Comparison of ENCODE assay signal across 23 cellular contexts in the genomic region with DNA sequence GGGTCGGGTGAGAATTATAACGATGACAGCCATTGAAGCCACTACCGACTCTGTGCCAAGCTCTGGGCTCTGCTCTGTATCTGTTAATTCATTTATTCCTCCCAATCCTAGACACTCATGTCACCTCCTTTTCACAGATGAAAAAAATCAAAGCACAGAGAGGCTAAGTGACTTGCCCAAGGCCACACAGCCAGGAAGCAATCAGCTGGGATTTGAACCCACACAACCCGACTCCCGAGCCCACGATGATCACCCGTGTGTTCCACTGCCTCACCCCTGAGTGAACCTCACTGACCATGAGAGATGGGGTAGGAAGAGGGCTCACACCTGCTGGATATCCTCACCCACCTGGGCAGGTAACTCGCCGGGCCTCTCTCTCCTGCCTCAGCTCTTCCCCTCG. TPM values are rescaled to one million over a fixed set of nuclear protein-coding genes. Genes with fewer than 3 reads are reported as not detected.
DNase-seq lines count a peak whose midpoint lies in the region; ATAC-seq, FAIRE-seq and TF ChIP-seq lines count a peak whose summit lies in the region.
"Had no signal": no experiment of that assay in that cellular context is flagged by ENCODE, and none has a peak within 500 bp of the region (broad histone marks: within the 10 kb centered on the region; RNA-seq: fewer than 3 reads in every experiment).

No MANE protein-coding gene starts in this region.

- H3K4me2 ChIP-seq in HepG2 (ENCODE audit: low read depth, low read length) (no peak overlapping the region), K562 (ENCODE audit: insufficient read depth, low read length) (no peak overlapping the region)
- H3K4me2 ChIP-seq: BLaER1 had no signal

- TF ChIP-seq RAD21 in HepG2 (CRISPR knock-in tag; IDR thresholded peaks at IDR 0.05) (no peak), K562 (CRISPR knock-in tag; conservative IDR thresholded peaks at IDR 0.05 in 1 of 2, IDR thresholded peaks at IDR 0.05 in 1 of 2) (no peak)

- DNase-seq in HepG2 (ENCODE audit: low spot score): no peak
- no peak for DNase-seq in right lobe of liver
- DNase-seq in K562 (ENCODE audit: extremely low read depth in 1 of 4, low spot score in 3 of 4): no peak
- DNase-seq in NCI-H2171 treated with DMSO at 0.1 percent for 48 hours (lab: John Stamatoyannopoulos, UW): no peak
- no peak for DNase-seq in breast epithelium (ENCODE audit: low spot score in 2 of 2)
- DNase-seq: ACHN; BE2C; C1 segment of cervical spinal cord; CD4-positive, alpha-beta memory T cell; CD4-positive, CD25-positive, alpha-beta regulatory T cell; CD8-positive, alpha-beta memory T cell; COR-L47; DMS 273 treated with DMSO at 0.1 percent for 48 hours; DMS153; DMS53; DMS79; DND-41; GF-D8 had no signal

- H3K79me2 ChIP-seq in HepG2 (ENCODE audit: insufficient read depth, low read length) (no peaks in the 10 kb centered on the region), K562 (ENCODE audit: control insufficient read depth, insufficient read depth, low read length) (no peaks in the 10 kb centered on the region)

- H3K27me3 ChIP-seq in HepG2 (ENCODE audit: control insufficient read depth in 1 of 2, insufficient read depth in 2 of 2, low read length in 2 of 2) (peaks cover 2 to 4% of the 10 kb centered on the region in 2 experiments; a peak in 3 of 5 replicates), right lobe of liver (no peaks in the 10 kb centered on the region), K562 (ENCODE audit: control insufficient read depth in 2 of 2, insufficient read depth in 2 of 2, low read length in 2 of 2) (peaks cover 0 to 8% of the 10 kb centered on the region in 2 experiments; a peak in 1 of 5 replicates), breast epithelium (no peaks in the 10 kb centered on the region)
- H3K27me3 ChIP-seq: BE2C, BLaER1 had no signal

- no peak for FAIRE-seq in HepG2 (lab: Jason Lieb, UNC)
- FAIRE-seq in K562 (lab: Jason Lieb, UNC): no peak
- FAIRE-seq: G401.6, GM12891, GM19239 had no signal

- H3K9me3 ChIP-seq in HepG2 (ENCODE audit: low read length) (no peaks in the 10 kb centered on the region), right lobe of liver (no peaks in the 10 kb centered on the region), K562 (replicated peaks; ENCODE audit: control insufficient read depth, insufficient read depth, low read depth, low read length) (no peaks in the 10 kb centered on the region; the same call in 1 of the 2 replicates), breast epithelium (no peaks in the 10 kb centered on the region)
- H3K9me3 ChIP-seq: BE2C had no signal

- CTCF ChIA-PET in HepG2 (lab: Yijun Ruan, JAX; ENCODE audit: low intra/inter-chr PET ratio, low total read pairs) (no interaction called here), K562 (lab: Yijun Ruan, JAX; ENCODE audit: low intra/inter-chr PET ratio) (no interaction called here)

- TF ChIP-seq POLR2A in HepG2 (IDR thresholded peaks at IDR 0.05; ENCODE audit: insufficient read depth in 1 of 2, low read depth in 2 of 2, low read length in 2 of 2) (no peak), right lobe of liver (IDR thresholded peaks at IDR 0.05) (no peak), K562 (conservative IDR thresholded peaks at IDR 0.05) (no peak), breast epithelium (IDR thresholded peaks at IDR 0.05) (no peak)

- H2AFZ ChIP-seq in HepG2 (ENCODE audit: low read length) (no peak overlapping the region), K562 (ENCODE audit: low read depth, low read length) (no peak overlapping the region)

- TF ChIP-seq EP300 in HepG2 (IDR thresholded peaks at IDR 0.05; ENCODE audit: low read depth in 2 of 2, low read length in 2 of 2) (no peak), HepG2 (CRISPR knock-in tag; IDR thresholded peaks at IDR 0.05; ENCODE audit: borderline replicate concordance) (no peak), K562 (IDR thresholded peaks at IDR 0.05; ENCODE audit: low read length) (no peak)

- H3K27ac ChIP-seq in HepG2 (ENCODE audit: extremely low read length, insufficient read depth, low read length) (no peak overlapping the region), right lobe of liver (no peak overlapping the region), K562 (ENCODE audit: extremely low read depth, low read depth, low read length) (no peak overlapping the region), breast epithelium (no peak overlapping the region)
- H3K27ac ChIP-seq: 22Rv1, BLaER1 had no signal

- WGBS in HepG2 (ENCODE audit: low lambda C conversion rate): 55% methylated on average over 10 of the region's 10 CpGs
- 84% methylated on average over 4 of the region's 10 CpGs for WGBS in right lobe of liver (ENCODE audit: insufficient coverage, low coverage, low lambda C conversion rate, missing lambda C conversion rate)
- 16% methylated on average over 8 of the region's 10 CpGs for WGBS in K562 (ENCODE audit: insufficient coverage, low coverage, missing lambda C conversion rate)

- H3K9ac ChIP-seq in HepG2 (ENCODE audit: insufficient read depth, low read depth, low read length) (no peak overlapping the region), K562 (ENCODE audit: insufficient read depth in 1 of 2, low read depth in 2 of 2, low read length in 2 of 2) (peak overlapping the region in 1 of 2 experiments; percentile 74; a peak in 1 of 4 replicates)
- H3K9ac ChIP-seq: BLaER1 had no signal

- H4K20me1 ChIP-seq in HepG2 (ENCODE audit: insufficient read depth, low read length) (no peaks in the 10 kb centered on the region), K562 (replicated peaks; ENCODE audit: control insufficient read depth, insufficient read depth, low read length) (no peaks in the 10 kb centered on the region)
- H4K20me1 ChIP-seq: BLaER1 had no signal

- no peak overlapping the region for H3K4me3 ChIP-seq in HepG2 (replicated peaks in 1 of 3; ENCODE audit: insufficient read depth in 1 of 3, low read depth in 2 of 3, low read length in 3 of 3)
- no peak overlapping the region for H3K4me3 ChIP-seq in right lobe of liver
- no peak overlapping the region for H3K4me3 ChIP-seq in K562
- no peak overlapping the region for H3K4me3 ChIP-seq in breast epithelium
- H3K4me3 ChIP-seq: BLaER1 had no signal

- intact Hi-C loops in HepG2 (cut with micrococcal nuclease; ENCODE audit: unreplicated experiment): no loop called here
- intact Hi-C loops in right lobe of liver (cut with DNase I): no loop called here
- intact Hi-C loops in K562 (cut with micrococcal nuclease): no loop called here
- intact Hi-C loops in breast epithelium (cut with DNase I; ENCODE audit: low total_unique reads): no loop called here

- no peak for TF ChIP-seq CTCF in HepG2 (CRISPR knock-in tag; IDR thresholded peaks at IDR 0.05)
- TF ChIP-seq CTCF in right lobe of liver (IDR thresholded peaks at IDR 0.05): no peak
- no peak for TF ChIP-seq CTCF in K562 (IDR thresholded peaks at IDR 0.05 in 2 of 3, conservative IDR thresholded peaks at IDR 0.05 in 1 of 3; ENCODE audit: insufficient read depth in 2 of 3, low read depth in 1 of 3, low read length in 3 of 3)
- TF ChIP-seq CTCF in breast epithelium (IDR thresholded peaks at IDR 0.05): no peak

- no TSS peak for BruUV-seq in HepG2 (replicated peaks; lab: Mats Ljungman, UMichigan)
- no TSS peak for BruUV-seq in K562 (replicated peaks; lab: Mats Ljungman, UMichigan)

- in situ Hi-C loops in HepG2 (cut with HindIII; ENCODE audit: extremely low pct_ligation_motif_present, low pct_unique_long_range_greater_than_20kb): no loop called here
- in situ Hi-C loops in K562 (cut with MboI): no loop called here

- POLR2A ChIA-PET in HepG2 (lab: Yijun Ruan, JAX): no interaction called here
- POLR2A ChIA-PET in K562 (lab: Yijun Ruan, JAX): interaction anchor here (2.3 kb wide), 1 partner anchor 13 kb away, joined by 8 read pairs; no protein-coding TSS in a partner anchor

- no peaks in the 10 kb centered on the region for H3K9me1 ChIP-seq in K562 (ENCODE audit: control insufficient read depth, insufficient read depth, low read length)

- H3K4me1 ChIP-seq in HepG2 (ENCODE audit: insufficient read depth, low read length) (peaks cover 9% of the 10 kb centered on the region), right lobe of liver (no peaks in the 10 kb centered on the region), K562 (replicated peaks in 1 of 2; ENCODE audit: control insufficient read depth in 2 of 2, insufficient read depth in 2 of 2, low read length in 2 of 2) (no peaks in the 10 kb centered on the region; a peak in 2 of 5 replicates), breast epithelium (no peaks in the 10 kb centered on the region)
- H3K4me1 ChIP-seq: BE2C, BLaER1 had no signal

- H3K36me3 ChIP-seq in HepG2 (replicated peaks in 1 of 2; ENCODE audit: control insufficient read depth in 1 of 2, insufficient read depth in 2 of 2, low read length in 2 of 2): no peaks in the 10 kb centered on the region
- no peaks in the 10 kb centered on the region for H3K36me3 ChIP-seq in right lobe of liver
- no peaks in the 10 kb centered on the region for H3K36me3 ChIP-seq in K562 (ENCODE audit: control insufficient read depth, insufficient read depth, low read length)
- H3K36me3 ChIP-seq in breast epithelium: no peaks in the 10 kb centered on the region
- H3K36me3 ChIP-seq: BE2C, BLaER1 had no signal

- ATAC-seq in HepG2 (no peak), right lobe of liver (no peak), K562 (no peak)

RNA-seq across cellular contexts. Expression of a gene that starts 40.1 kb away (rescaled TPM):
- total RNA-seq in HepG2 (2016; rRNA removed; fragmentation: Illumina TruSeq; extraction: Trizol): 11.9 and 13.9 TPM in 2 replicates
- 5.7 and 5.9 TPM in 2 replicates for total RNA-seq in HepG2 (2016; cell fraction: cytosol; rRNA removed; fragmentation: Illumina TruSeq; extraction: Trizol; ENCODE audit: low read depth)
- total RNA-seq in HepG2 (2016; cell fraction: insoluble cytoplasmic fraction; rRNA removed; fragmentation: Illumina TruSeq; extraction: Trizol): 12.2 and 15.6 TPM in 2 replicates
- total RNA-seq in HepG2 (2016; cell fraction: membrane; rRNA removed; fragmentation: Illumina TruSeq; extraction: Trizol): 14.1 and 14.5 TPM in 2 replicates
- 10.8 and 11.0 TPM in 2 replicates for total RNA-seq in HepG2 (2016; cell fraction: nucleus; rRNA removed; fragmentation: Illumina TruSeq; extraction: Trizol)
- polyA plus RNA-seq in HepG2 (2011; rRNA removed): 5.8 and 5.9 TPM in 2 replicates
- polyA plus RNA-seq in HepG2 (2011; cell fraction: cytosol; rRNA removed): 4.4 and 5.0 TPM in 2 replicates
- 8.9 and 10.0 TPM in 2 replicates for polyA plus RNA-seq in HepG2 (2011; cell fraction: nucleus; rRNA removed)
- 4.4 and 4.7 TPM in 2 replicates for polyA plus RNA-seq in HepG2 (2012)
- 0.80 and 1.1 TPM in 2 replicates for polyA plus RNA-seq in HepG2 (2016; cell fraction: cytosol; fragmentation: Illumina TruSeq; extraction: Trizol; ENCODE audit: low read depth)
- polyA plus RNA-seq in HepG2 (2016; cell fraction: insoluble cytoplasmic fraction; fragmentation: Illumina TruSeq; extraction: Trizol; ENCODE audit: low read depth): 11.9 and 12.5 TPM in 2 replicates
- 2.0 and 2.1 TPM in 2 replicates for polyA plus RNA-seq in HepG2 (2016; cell fraction: membrane; fragmentation: Illumina TruSeq; extraction: Trizol; ENCODE audit: low read depth)
- polyA plus RNA-seq in HepG2 (2016; cell fraction: nucleus; fragmentation: Illumina TruSeq; extraction: Trizol; ENCODE audit: insufficient read depth, low read depth): 11.9 and 14.0 TPM in 2 replicates
- 11.5 and 34.6 TPM in 2 replicates for polyA minus RNA-seq in HepG2 (2011; rRNA and poly(A)+ RNA removed; ENCODE audit: low replicate concordance)
- 3.4 and 7.7 TPM in 2 replicates for polyA minus RNA-seq in HepG2 (2011; cell fraction: cytosol; rRNA and poly(A)+ RNA removed)
- 13.1 and 17.5 TPM in 2 replicates for polyA minus RNA-seq in HepG2 (2011; cell fraction: nucleus; rRNA and poly(A)+ RNA removed)
- total RNA-seq in right lobe of liver: 1 to 10 TPM; 3.1 to 6.0 (median 3.6) TPM
- 62.3 and 79.4 TPM in 2 replicates for total RNA-seq in K562 (2011; cell fraction: chromatin; rRNA removed; ENCODE audit: low replicate concordance)
- total RNA-seq in K562 (2011; cell fraction: nucleolus; rRNA removed): 43.7 and 50.0 TPM in 2 replicates
- total RNA-seq in K562 (2011; cell fraction: nucleoplasm; rRNA removed): 58.1 and 66.7 TPM in 2 replicates
- 24.0 and 27.6 TPM in 2 replicates for total RNA-seq in K562 (2014; rRNA removed)
- 31.0 and 31.6 TPM in 2 replicates for total RNA-seq in K562 (2014; rRNA removed; fragmentation: Illumina TruSeq; extraction: Trizol)
- total RNA-seq in K562 (2015; rRNA removed; fragmentation: Illumina TruSeq; extraction: Trizol): 30.8 and 32.0 TPM in 2 replicates
- 28.5 and 33.9 TPM in 2 replicates for total RNA-seq in K562 (2021)
- 20.8 and 27.9 TPM in 2 replicates for polyA plus RNA-seq in K562 (2011; rRNA removed)
- polyA plus RNA-seq in K562 (2011; cell fraction: cytosol; rRNA removed): 13.4 TPM in 2 replicates
- 34.3 and 42.1 TPM in 2 replicates for polyA plus RNA-seq in K562 (2011; cell fraction: nucleus; rRNA removed)
- 15.3 and 16.4 TPM in 2 replicates for polyA plus RNA-seq in K562 (2012)
- polyA plus RNA-seq in K562 (2014; fragmentation: Illumina TruSeq; extraction: Trizol): 26.1 and 30.0 TPM in 2 replicates
- 10 to 100 TPM in 1 of 2 experiments, 1 to 10 TPM in 1; 8.2 to 34.0 TPM for polyA plus RNA-seq in K562 (2014; fragmentation: Nextera tagmentation; extraction: Ambion mirVana)
- polyA plus RNA-seq in K562 (2014; rRNA removed): 19.2 and 19.7 TPM in 2 replicates
- 39.3 and 45.2 TPM in 2 replicates for polyA minus RNA-seq in K562 (2011; rRNA and poly(A)+ RNA removed)
- 11.9 and 21.9 TPM in 2 replicates for polyA minus RNA-seq in K562 (2011; cell fraction: cytosol; rRNA and poly(A)+ RNA removed)
- polyA minus RNA-seq in K562 (2011; cell fraction: nucleus; rRNA and poly(A)+ RNA removed): 21.1 and 29.0 TPM in 2 replicates
- total RNA-seq in breast epithelium: 10 to 100 TPM in 2 of 3 donors, 1 to 10 TPM in 1; 7.8 to 15.5 (median 12.1) TPM

RNA-seq across cellular contexts. Expression of a gene that starts 40.8 kb away (rescaled TPM):
- total RNA-seq in HepG2 (2016; rRNA removed; fragmentation: Illumina TruSeq; extraction: Trizol): 25.6 and 28.3 TPM in 2 replicates
- total RNA-seq in HepG2 (2016; cell fraction: cytosol; rRNA removed; fragmentation: Illumina TruSeq; extraction: Trizol; ENCODE audit: low read depth): 10.4 and 11.6 TPM in 2 replicates
- total RNA-seq in HepG2 (2016; cell fraction: insoluble cytoplasmic fraction; rRNA removed; fragmentation: Illumina TruSeq; extraction: Trizol): 22.9 and 27.1 TPM in 2 replicates
- total RNA-seq in HepG2 (2016; cell fraction: membrane; rRNA removed; fragmentation: Illumina TruSeq; extraction: Trizol): 18.0 and 21.0 TPM in 2 replicates
- total RNA-seq in HepG2 (2016; cell fraction: nucleus; rRNA removed; fragmentation: Illumina TruSeq; extraction: Trizol): 20.3 and 23.2 TPM in 2 replicates
- 16.8 and 23.8 TPM in 2 replicates for polyA plus RNA-seq in HepG2 (2011; rRNA removed)
- polyA plus RNA-seq in HepG2 (2011; cell fraction: cytosol; rRNA removed): 12.1 and 17.8 TPM in 2 replicates
- 31.8 and 34.6 TPM in 2 replicates for polyA plus RNA-seq in HepG2 (2011; cell fraction: nucleus; rRNA removed)
- polyA plus RNA-seq in HepG2 (2012): 21.1 and 21.2 TPM in 2 replicates
- 11.8 and 13.6 TPM in 2 replicates for polyA plus RNA-seq in HepG2 (2016; cell fraction: cytosol; fragmentation: Illumina TruSeq; extraction: Trizol; ENCODE audit: low read depth)
- polyA plus RNA-seq in HepG2 (2016; cell fraction: insoluble cytoplasmic fraction; fragmentation: Illumina TruSeq; extraction: Trizol; ENCODE audit: low read depth): 33.2 and 33.9 TPM in 2 replicates
- 15.6 and 18.4 TPM in 2 replicates for polyA plus RNA-seq in HepG2 (2016; cell fraction: membrane; fragmentation: Illumina TruSeq; extraction: Trizol; ENCODE audit: low read depth)
- polyA plus RNA-seq in HepG2 (2016; cell fraction: nucleus; fragmentation: Illumina TruSeq; extraction: Trizol; ENCODE audit: insufficient read depth, low read depth): 26.8 and 29.2 TPM in 2 replicates
- 15.7 and 37.7 TPM in 2 replicates for polyA minus RNA-seq in HepG2 (2011; rRNA and poly(A)+ RNA removed; ENCODE audit: low replicate concordance)
- polyA minus RNA-seq in HepG2 (2011; cell fraction: cytosol; rRNA and poly(A)+ RNA removed): 4.7 and 10.4 TPM in 2 replicates
- polyA minus RNA-seq in HepG2 (2011; cell fraction: nucleus; rRNA and poly(A)+ RNA removed): 25.6 and 30.6 TPM in 2 replicates
- 10 to 100 TPM; 29.6 to 44.2 (median 33.0) TPM for total RNA-seq in right lobe of liver
- total RNA-seq in K562 (2011; cell fraction: chromatin; rRNA removed; ENCODE audit: low replicate concordance): 91.2 and 165 TPM in 2 replicates
- total RNA-seq in K562 (2011; cell fraction: nucleolus; rRNA removed): 66.3 and 85.0 TPM in 2 replicates
- 86.5 and 113 TPM in 2 replicates for total RNA-seq in K562 (2011; cell fraction: nucleoplasm; rRNA removed)
- total RNA-seq in K562 (2014; rRNA removed): 32.7 and 34.8 TPM in 2 replicates
- total RNA-seq in K562 (2014; rRNA removed; fragmentation: Illumina TruSeq; extraction: Trizol): 43.3 and 49.8 TPM in 2 replicates
- 42.9 TPM in 2 replicates for total RNA-seq in K562 (2015; rRNA removed; fragmentation: Illumina TruSeq; extraction: Trizol)
- 49.7 and 54.4 TPM in 2 replicates for total RNA-seq in K562 (2021)
- 42.8 and 45.3 TPM in 2 replicates for polyA plus RNA-seq in K562 (2011; rRNA removed)
- polyA plus RNA-seq in K562 (2011; cell fraction: cytosol; rRNA removed): 34.7 and 47.2 TPM in 2 replicates
- polyA plus RNA-seq in K562 (2011; cell fraction: nucleus; rRNA removed): 43.9 and 50.7 TPM in 2 replicates
- polyA plus RNA-seq in K562 (2012): 57.4 and 62.2 TPM in 2 replicates
- 79.4 and 94.3 TPM in 2 replicates for polyA plus RNA-seq in K562 (2014; fragmentation: Illumina TruSeq; extraction: Trizol)
- polyA plus RNA-seq in K562 (2014; fragmentation: Nextera tagmentation; extraction: Ambion mirVana): 10 to 100 TPM; 33.3 to 55.9 TPM
- 25.6 and 35.9 TPM in 2 replicates for polyA plus RNA-seq in K562 (2014; rRNA removed)
- polyA minus RNA-seq in K562 (2011; rRNA and poly(A)+ RNA removed): 23.6 and 24.3 TPM in 2 replicates
- 15.4 and 22.8 TPM in 2 replicates for polyA minus RNA-seq in K562 (2011; cell fraction: cytosol; rRNA and poly(A)+ RNA removed)
- 21.0 and 35.8 TPM in 2 replicates for polyA minus RNA-seq in K562 (2011; cell fraction: nucleus; rRNA and poly(A)+ RNA removed)
- total RNA-seq in breast epithelium: 10 to 100 TPM; 24.2 to 42.0 (median 40.3) TPM
